7 cellular contexts compared by ENCODE assay signal in the genomic region with DNA sequence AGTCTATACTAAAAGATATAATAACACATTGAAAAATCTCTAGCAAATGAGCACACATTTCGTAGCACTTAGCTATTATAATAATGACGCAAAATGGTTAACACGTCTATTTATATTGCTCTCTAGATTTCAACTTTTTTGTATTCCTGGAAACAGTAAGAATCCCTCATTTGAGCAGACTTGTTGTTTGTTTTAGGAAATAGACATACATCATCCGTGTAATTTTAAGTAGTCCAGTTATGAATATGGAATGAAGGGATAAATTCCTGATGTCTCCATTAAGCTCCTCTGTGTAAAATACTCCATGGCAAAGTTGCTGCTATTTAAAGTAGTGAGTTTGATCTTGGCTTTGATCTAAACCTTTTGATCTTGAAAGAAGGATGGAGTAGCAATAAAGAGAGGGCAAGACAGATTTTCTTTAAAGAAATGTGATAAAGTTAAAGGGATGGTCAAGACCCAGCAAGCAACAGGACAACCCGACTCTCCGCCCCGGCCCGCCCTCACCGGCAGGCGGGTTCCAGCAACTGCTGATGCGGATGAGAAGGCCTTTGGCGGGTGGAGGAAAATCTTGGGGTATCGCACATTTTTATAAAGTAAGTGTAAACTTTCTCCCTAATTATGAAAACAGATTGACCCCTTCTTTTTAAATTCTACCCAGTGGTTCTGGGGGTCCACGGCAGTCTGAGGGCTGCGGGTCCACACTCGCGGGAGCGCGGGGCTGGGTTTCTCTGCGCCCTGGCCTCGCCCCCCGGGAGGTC.
DNase-seq lines count a peak whose midpoint lies in the region; ATAC-seq, FAIRE-seq and TF ChIP-seq lines count a peak whose summit lies in the region.

No MANE protein-coding gene starts in this region.

- H4K20me1 ChIP-seq in GM23248 (ENCODE audit: insufficient read depth) = no peaks in the 10 kb centered on the region
- no peaks in the 10 kb centered on the region for H4K20me1 ChIP-seq in smooth muscle cell (ENCODE audit: low read depth)

- WGBS in GM23248 (ENCODE audit: low coverage in 1 of 2, low lambda C conversion rate in 2 of 2, missing lambda C conversion rate in 2 of 2), 2 experiments = 11% methylated on average over 22 of the region's 22 CpGs
- WGBS in smooth muscle cell (ENCODE audit: low lambda C conversion rate) = 12% methylated on average over 22 of the region's 22 CpGs

- in situ Hi-C loops in GM23248 (cut with MboI) = loop anchor here (25.0 kb wide), 1 partner anchor 217 kb away; no protein-coding TSS in a partner anchor

- DNase-seq in ELR (ENCODE audit: low read depth) (peak; percentile 64), GM23248 (peak; percentile 83), NT2/D1 (ENCODE audit: low read depth, low spot score) (no peak), breast epithelium (ENCODE audit: low spot score in 2 of 2) (no peak), smooth muscle cell (lab: John Stamatoyannopoulos, UW; ENCODE audit: unreplicated experiment) (no peak)

- H3K4me1 ChIP-seq in GM23248 (ENCODE audit: insufficient read depth) (peaks cover 22% of the 10 kb centered on the region), NT2/D1 (ENCODE audit: insufficient read depth, insufficient read length) (no peaks in the 10 kb centered on the region), breast epithelium (no peaks in the 10 kb centered on the region), smooth muscle cell (ENCODE audit: low read depth) (peaks cover 17% of the 10 kb centered on the region)

- H3F3A ChIP-seq in GM23248 (ENCODE audit: insufficient read depth) (peaks cover 49% of the 10 kb centered on the region), smooth muscle cell (ENCODE audit: low read depth) (peaks cover 13% of the 10 kb centered on the region)

- H3K4me3 ChIP-seq in GM23248 (peak overlapping the region; percentile 82), NT2/D1 (ENCODE audit: insufficient read length, low read depth) (peak overlapping the region; percentile 60), breast epithelium (peak overlapping the region; percentile 70 to 89 (median 72)), smooth muscle cell (peak overlapping the region; percentile 85)

- H2AFZ ChIP-seq in GM23248 (peak overlapping the region; percentile 69), smooth muscle cell (ENCODE audit: low read depth) (peak overlapping the region; percentile 74)

- H3K36me3 ChIP-seq in GM23248 (ENCODE audit: low read depth) = peaks cover 29% of the 10 kb centered on the region
- peaks cover 15% of the 10 kb centered on the region for H3K36me3 ChIP-seq in NT2/D1 (ENCODE audit: insufficient read depth, insufficient read length, low read length)
- H3K36me3 ChIP-seq in breast epithelium = no peaks in the 10 kb centered on the region
- H3K36me3 ChIP-seq in smooth muscle cell (ENCODE audit: low read depth) = no peaks in the 10 kb centered on the region

- H3K9me3 ChIP-seq in GM23248 (ENCODE audit: low read depth) = no peaks in the 10 kb centered on the region
- no peaks in the 10 kb centered on the region for H3K9me3 ChIP-seq in NT2/D1 (ENCODE audit: insufficient read depth, low read length)
- no peaks in the 10 kb centered on the region for H3K9me3 ChIP-seq in breast epithelium
- no peaks in the 10 kb centered on the region for H3K9me3 ChIP-seq in smooth muscle cell (replicated peaks; ENCODE audit: low read depth)

- H3K4me2 ChIP-seq in GM23248 (ENCODE audit: unreplicated experiment) = peak overlapping the region; percentile 83
- H3K4me2 ChIP-seq in smooth muscle cell = peak overlapping the region; percentile 94

- TF ChIP-seq CTCF in breast epithelium (IDR thresholded peaks at IDR 0.05) (peak in 2 of 3 donors; percentile 28 to 30), smooth muscle cell (IDR thresholded peaks at IDR 0.05; ENCODE audit: borderline replicate concordance, insufficient read depth, poor library complexity, severe bottlenecking) (no peak)

- H3K9ac ChIP-seq in GM23248 (peak overlapping the region; percentile 97), NT2/D1 (ENCODE audit: insufficient read length, low read depth) (peak overlapping the region; percentile 66), smooth muscle cell (ENCODE audit: low read depth) (peak overlapping the region; percentile 73)

- ATAC-seq in GM18861 (IDR thresholded peaks at IDR 0.05; ENCODE audit: unreplicated experiment) = no peak

- no peaks in the 10 kb centered on the region for H3K27me3 ChIP-seq in GM23248 (replicated peaks; ENCODE audit: insufficient read depth)
- peaks cover 40% of the 10 kb centered on the region for H3K27me3 ChIP-seq in NT2/D1 (ENCODE audit: insufficient read depth, insufficient read length)
- H3K27me3 ChIP-seq in breast epithelium = no peaks in the 10 kb centered on the region
- no peaks in the 10 kb centered on the region for H3K27me3 ChIP-seq in smooth muscle cell (ENCODE audit: low read depth)

- intact Hi-C loops in breast epithelium (cut with DNase I; ENCODE audit: low total_unique reads) = no loop called here

- FAIRE-seq in islet of Langerhans (lab: Jason Lieb, UNC) = peak; percentile 92

- H3K9me2 ChIP-seq in GM23248 (ENCODE audit: insufficient read depth) = no peaks in the 10 kb centered on the region

- H3K27ac ChIP-seq in GM23248 (peak overlapping the region; percentile 87), breast epithelium (peak overlapping the region; percentile 93 to 95), smooth muscle cell (ENCODE audit: low read depth) (peak overlapping the region; percentile 84)

- peaks cover 61% of the 10 kb centered on the region for H3K79me2 ChIP-seq in GM23248 (ENCODE audit: insufficient read depth)
- peaks cover 66% of the 10 kb centered on the region for H3K79me2 ChIP-seq in smooth muscle cell (ENCODE audit: low read depth)

- no peak for TF ChIP-seq POLR2A in breast epithelium (IDR thresholded peaks at IDR 0.05)

Comparison
In these comparisons a context has a peak if more than half of its experiments do, and no peak if none do; other contexts are left out.
1. DNase-seq: peak in ELR (single experiment) and GM23248 (single experiment); none in NT2/D1 (single experiment), breast epithelium (0 of 2) and smooth muscle cell (single experiment).
2. Peak in every context shown above with its lines, with median percentiles within 50 percentile points of each other: H3K27ac ChIP-seq, H3K4me3 ChIP-seq and H3K9ac ChIP-seq.